In the genomic region with DNA sequence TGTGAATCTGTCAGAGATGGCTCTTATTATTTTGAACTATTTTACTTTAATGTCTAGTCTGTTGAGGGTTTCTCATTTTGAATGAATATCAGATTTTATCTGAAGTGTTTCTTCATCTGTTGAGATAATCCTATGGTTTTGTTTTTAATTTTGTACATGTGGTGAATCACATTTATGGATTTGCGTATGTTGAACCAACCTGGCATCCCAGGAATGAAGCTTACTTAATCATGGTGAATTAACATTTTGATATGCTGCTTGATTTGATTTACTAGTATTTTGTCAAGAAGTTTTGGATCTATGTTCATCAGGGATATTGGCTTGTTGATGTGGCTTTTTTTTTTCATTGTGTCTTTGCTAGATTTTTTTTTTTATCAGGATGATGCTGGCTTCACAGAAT, we compare ENCODE assay signal across 24 cellular contexts.
A peak's percentile ranks its signal among the peaks of the same experiment; 100 is the strongest.
DNase-seq lines count a peak whose midpoint lies in the region; ATAC-seq and TF ChIP-seq lines count a peak whose summit lies in the region.
"Had no signal": no experiment of that assay in that cellular context is flagged by ENCODE, and none has a peak within 500 bp of the region (broad histone marks: within the 10 kb centered on the region; RNA-seq: fewer than 3 reads in every experiment).

No MANE protein-coding gene starts in this region.

- H2AFZ ChIP-seq in mammary epithelial cell (ENCODE audit: low read depth, low read length), result no peak overlapping the region
- no peak overlapping the region for H2AFZ ChIP-seq in hepatocyte

- H3K4me2 ChIP-seq in mammary epithelial cell (ENCODE audit: insufficient read depth, low read depth, low read length) (no peak overlapping the region), hepatocyte (no peak overlapping the region)
- H3K4me2 ChIP-seq: SK-N-SH had no signal

- H3K4me3 ChIP-seq in mammary epithelial cell (replicated peaks in 1 of 3; ENCODE audit: insufficient read depth in 1 of 3, low read depth in 2 of 3, low read length in 3 of 3), result no peak overlapping the region
- no peak overlapping the region for H3K4me3 ChIP-seq in fibroblast of mammary gland (ENCODE audit: control insufficient read depth, low read depth, low read length)
- H3K4me3 ChIP-seq in hepatocyte, result no peak overlapping the region
- H3K4me3 ChIP-seq: GM12878 had no signal

- CTCF ChIA-PET in MCF 10A (lab: Yijun Ruan, JAX), result interaction anchor here (0.6 kb wide), 1 partner anchor 1274 kb away, joined by 3 read pairs; no protein-coding TSS in a partner anchor
- CTCF ChIA-PET in mammary epithelial cell (lab: Charles Lee; ENCODE audit: low non-redundant PET), result no interaction called here

- H3K9me3 ChIP-seq in mammary epithelial cell (replicated peaks; ENCODE audit: insufficient read depth, low read length), result peaks cover 18% of the 10 kb centered on the region
- no peaks in the 10 kb centered on the region for H3K9me3 ChIP-seq in hepatocyte (ENCODE audit: low read depth)
- H3K9me3 ChIP-seq: SK-N-SH had no signal

- in situ Hi-C loops in mammary epithelial cell (cut with MboI; ENCODE audit: low sequenced_read_pairs in 2 of 2), result no loop called here

- POLR2A ChIA-PET in MCF 10A (lab: Yijun Ruan, JAX), result no interaction called here

- no peak for ATAC-seq in HG03095 (IDR thresholded peaks at IDR 0.05; ENCODE audit: unreplicated experiment)
- ATAC-seq: GM12878, HCT116, PC-3 had no signal

- H3K27me3 ChIP-seq in mammary epithelial cell (ENCODE audit: insufficient read depth, low read length) (no peaks in the 10 kb centered on the region), hepatocyte (no peaks in the 10 kb centered on the region)

- WGBS in mammary epithelial cell (ENCODE audit: low coverage, missing lambda C conversion rate), result 86% methylated on average over 1 of the region's 1 CpG
- WGBS in hepatocyte (ENCODE audit: low lambda C conversion rate, missing lambda C conversion rate), result 81% methylated on average over 1 of the region's 1 CpG

- H3K27me3 Mint-ChIP-seq in MCF 10A (ENCODE audit: insufficient read depth, unreplicated experiment), result no peaks in the 10 kb centered on the region

- H3K4me1 Mint-ChIP-seq in MCF 10A (ENCODE audit: insufficient read depth, unreplicated experiment), result peaks cover 5% of the 10 kb centered on the region

- H3K36me3 ChIP-seq in mammary epithelial cell (ENCODE audit: insufficient read depth, low read length) (no peaks in the 10 kb centered on the region), hepatocyte (replicated peaks; ENCODE audit: insufficient read depth, low read depth) (no peaks in the 10 kb centered on the region)

- H4K20me1 ChIP-seq in mammary epithelial cell (ENCODE audit: insufficient read depth, low read length) (no peaks in the 10 kb centered on the region), hepatocyte (ENCODE audit: insufficient read depth, poor library complexity, severe bottlenecking) (no peaks in the 10 kb centered on the region)

- no peaks in the 10 kb centered on the region for H3K9me2 ChIP-seq in hepatocyte (replicated peaks; ENCODE audit: insufficient read depth)

- H3K4me3 Mint-ChIP-seq in MCF 10A (ENCODE audit: unreplicated experiment), result no peak overlapping the region

- BruUV-seq in MCF 10A (replicated peaks; lab: Mats Ljungman, UMichigan) (no TSS peak), mammary epithelial cell (replicated peaks; lab: Mats Ljungman, UMichigan) (no TSS peak)

- H3K27ac ChIP-seq in mammary epithelial cell (ENCODE audit: insufficient read depth, low read depth, low read length), result no peak overlapping the region
- no peak overlapping the region for H3K27ac ChIP-seq in hepatocyte
- H3K27ac ChIP-seq: 22Rv1 had no signal

- peaks cover 15% of the 10 kb centered on the region for H3K9me3 Mint-ChIP-seq in MCF 10A (ENCODE audit: unreplicated experiment)

- no peak overlapping the region for H3K9ac ChIP-seq in mammary epithelial cell (ENCODE audit: insufficient read depth, low read length)
- H3K9ac ChIP-seq: SK-N-SH had no signal

- H3K79me2 ChIP-seq in mammary epithelial cell (ENCODE audit: insufficient read depth, low read length) (no peaks in the 10 kb centered on the region), hepatocyte (no peaks in the 10 kb centered on the region)

- H3K27ac Mint-ChIP-seq in MCF 10A (ENCODE audit: low read depth, unreplicated experiment), result peak overlapping the region; percentile 39

- dilution Hi-C loops in mammary epithelial cell (cut with HindIII; ENCODE audit: low sequenced_read_pairs), result no loop called here

- intact Hi-C loops in MCF 10A (cut with micrococcal nuclease) (no loop called here), mammary epithelial cell (cut with micrococcal nuclease) (no loop called here)

- DNase-seq in MCF 10A (ENCODE audit: unreplicated experiment) (no peak), mammary epithelial cell (no peak), amniotic epithelial cell (ENCODE audit: low read depth) (peak; percentile 82), fibroblast of mammary gland (ENCODE audit: low read depth) (peak; percentile 28), COLO668 (lab: John Stamatoyannopoulos, UW; ENCODE audit: unreplicated experiment) (no peak), hepatocyte (ENCODE audit: low spot score) (no peak), amygdala (lab: John Stamatoyannopoulos, UW) (no peak)
- DNase-seq: ACHN; GDM1; NCI-H1092; NCI-H1436; NCI-H187; NCI-H2081 treated with DMSO at 0.1 percent for 48 hours; NCI-H2171; NCI-H446; NCI-H524 treated with DMSO at 0.1 percent for 48 hours; NCI-H774; NK-92 treated with Interleukin-12 subunit alpha and Interleukin-12 subunit beta, amount 100 ng/mL, for 24 hours; PC-3; SK-N-SH had no signal

- H3K4me1 ChIP-seq in mammary epithelial cell (ENCODE audit: insufficient read depth, low read length) (no peaks in the 10 kb centered on the region), hepatocyte (ENCODE audit: insufficient read depth) (no peaks in the 10 kb centered on the region)

- no peak for TF ChIP-seq CTCF in MCF 10A (IDR thresholded peaks at IDR 0.05; ENCODE audit: unreplicated experiment)
- no peak for TF ChIP-seq CTCF in mammary epithelial cell (conservative IDR thresholded peaks at IDR 0.05 in 1 of 2, IDR thresholded peaks at IDR 0.05 in 1 of 2; ENCODE audit: extremely low read depth in 1 of 2, insufficient read depth in 1 of 2, low read depth in 1 of 2, low read length in 2 of 2)
- TF ChIP-seq CTCF in fibroblast of mammary gland (conservative IDR thresholded peaks at IDR 0.05; ENCODE audit: control insufficient read depth, insufficient read depth, low read depth, low read length), result no peak
- TF ChIP-seq CTCF in hepatocyte (IDR thresholded peaks at IDR 0.05; ENCODE audit: poor library complexity), result no peak

- no peaks in the 10 kb centered on the region for H3K36me3 Mint-ChIP-seq in MCF 10A (ENCODE audit: insufficient read depth, unreplicated experiment)

Comparison
In these comparisons a context has a peak if more than half of its experiments do, and no peak if none do; other contexts are left out.
1. DNase-seq: peak in amniotic epithelial cell (single experiment) and fibroblast of mammary gland (single experiment); none in MCF 10A (single experiment), mammary epithelial cell (single experiment), COLO668 (single experiment), hepatocyte (single experiment) and amygdala (0 of 56).